Comparison of ENCODE assay signal across 15 cellular contexts in genomic region chr10:5782174-5782573, GRCh38. TPM values are rescaled to one million over a fixed set of nuclear protein-coding genes. Genes with fewer than 3 reads are reported as not detected.
DNase-seq lines count a peak whose midpoint lies in the region; ATAC-seq and TF ChIP-seq lines count a peak whose summit lies in the region.
"Had no signal": no experiment of that assay in that cellular context is flagged by ENCODE, and none has a peak within 500 bp of the region (broad histone marks: within the 10 kb centered on the region; RNA-seq: fewer than 3 reads in every experiment).

No MANE protein-coding gene starts in this region.

- H3K4ac ChIP-seq in H9 (ENCODE audit: low read depth, low read length): no peak overlapping the region

- H4K5ac ChIP-seq in H9 (ENCODE audit: insufficient read length, low read depth, low read length): no peak overlapping the region

- no peak overlapping the region for H3K56ac ChIP-seq in H9 (ENCODE audit: insufficient read length, low read depth, low read length)

- peaks cover 7% of the 10 kb centered on the region for H3K4me1 ChIP-seq in CD4-positive, alpha-beta memory T cell (ENCODE audit: insufficient read depth, low read length)
- no peaks in the 10 kb centered on the region for H3K4me1 ChIP-seq in H9 (ENCODE audit: insufficient read depth, low read length)
- H3K4me1 ChIP-seq in naive thymus-derived CD4-positive, alpha-beta T cell (ENCODE audit: control insufficient read depth in 2 of 2, insufficient read depth in 2 of 2, low read length in 2 of 2): peaks cover 0 to 5% of the 10 kb centered on the region in 2 donors

- no peak for DNase-seq in CD4-positive, alpha-beta memory T cell
- DNase-seq in H9: no peak
- no peak for DNase-seq in naive thymus-derived CD4-positive, alpha-beta T cell
- DNase-seq in NCI-H82 (lab: John Stamatoyannopoulos, UW): no peak
- no peak for DNase-seq in pons (ENCODE audit: low spot score)
- no peak for DNase-seq in stimulated activated CD8-positive, alpha-beta memory T cell treated with anti-CD3 and anti-CD28 coated beads, Interleukin-4, amount 100 ng/mL, for 48 hours
- DNase-seq: esophagus squamous epithelium, glutamatergic neuron, MV-4-11, NCI-H2029, NCI-H446 treated with DMSO at 0.1 percent for 48 hours had no signal

- no peak overlapping the region for H3K14ac ChIP-seq in H9 (ENCODE audit: insufficient read depth, low read length)

- H2BK120ac ChIP-seq in H9 (ENCODE audit: low read depth, low read length, poor library complexity, severe bottlenecking): no peak overlapping the region

- H3K4me3 Mint-ChIP-seq in CD4-positive, alpha-beta memory T cell: no peak overlapping the region
- H3K4me3 Mint-ChIP-seq in H9: no peak overlapping the region
- peak overlapping the region; percentile 44 for H3K4me3 Mint-ChIP-seq in activated T-helper 17 cell treated with anti-CD3 and anti-CD28 coated beads, Interleukin-2, amount 50 U/mL, for 72 hours
- peak overlapping the region in 2 of 10 donors; percentile 0 to 1 for H3K4me3 Mint-ChIP-seq in naive thymus-derived CD4-positive, alpha-beta T cell

- H2BK12ac ChIP-seq in H9 (ENCODE audit: insufficient read length, low read depth, low read length): no peak overlapping the region

- no peak overlapping the region for H3K4me2 ChIP-seq in H9 (ENCODE audit: insufficient read depth, insufficient read length, low read length)
- H3K4me2 ChIP-seq: BLaER1 had no signal

- no peak overlapping the region for H3K9ac ChIP-seq in H9 (ENCODE audit: extremely low read depth, insufficient read length, low read length)
- H3K9ac ChIP-seq: BLaER1 had no signal

- no peak overlapping the region for H4K8ac ChIP-seq in H9 (replicated peaks; ENCODE audit: insufficient read length, low read depth, low read length)

- no peaks in the 10 kb centered on the region for H3K27me3 ChIP-seq in CD4-positive, alpha-beta memory T cell (ENCODE audit: insufficient read depth, low read length)
- H3K27me3 ChIP-seq in H9 (ENCODE audit: insufficient read depth, low read length): no peaks in the 10 kb centered on the region
- H3K27me3 ChIP-seq in naive thymus-derived CD4-positive, alpha-beta T cell (ENCODE audit: control insufficient read depth in 2 of 2, insufficient read depth in 2 of 2, low read length in 2 of 2): no peaks in the 10 kb centered on the region
- H3K27me3 ChIP-seq: BLaER1, esophagus squamous epithelium, tibial nerve had no signal

- no peak overlapping the region for H2AFZ ChIP-seq in H9 (ENCODE audit: low read length)

- no peaks in the 10 kb centered on the region for H3K23me2 ChIP-seq in H9 (ENCODE audit: insufficient read length, low read depth, low read length, poor library complexity, severe bottlenecking)

- no peak overlapping the region for H2AK5ac ChIP-seq in H9 (ENCODE audit: insufficient read length, low read length)

- intact Hi-C loops in CD4-positive, alpha-beta memory T cell (cut with micrococcal nuclease): no loop called here
- intact Hi-C loops in naive thymus-derived CD4-positive, alpha-beta T cell (cut with micrococcal nuclease): no loop called here

- H3K18ac ChIP-seq in H9 (ENCODE audit: insufficient read length, low read depth, low read length): no peak overlapping the region

- CTCF ChIA-PET in CD4-positive, alpha-beta memory T cell (lab: Charles Lee; ENCODE audit: partially characterized antibody): no interaction called here
- CTCF ChIA-PET in naive thymus-derived CD4-positive, alpha-beta T cell (lab: Charles Lee): interaction anchor here (0.7 to 1.2 kb wide), 2 partner anchors 10 to 159 kb away, joined by 3 to 5 read pairs; no protein-coding TSS in a partner anchor

- H3K23ac ChIP-seq in H9 (ENCODE audit: insufficient read length, low read depth, low read length): no peak overlapping the region

- peak; percentile 98 for ATAC-seq in activated T-helper 17 cell treated with anti-CD3 and anti-CD28 coated beads, Interleukin-2, amount 50 U/mL, for 72 hours (replicated peaks)
- no peak for ATAC-seq in naive thymus-derived CD4-positive, alpha-beta T cell

- no CpG with 5 or more reads among the region's 1 CpG for WGBS in H9 (ENCODE audit: extremely low coverage, insufficient read length, low lambda C conversion rate)

- POLR2A ChIA-PET in CD4-positive, alpha-beta memory T cell (lab: Charles Lee; ENCODE audit: partially characterized antibody): no interaction called here
- POLR2A ChIA-PET in naive thymus-derived CD4-positive, alpha-beta T cell (lab: Charles Lee): no interaction called here

- no peak overlapping the region for H3T11ph ChIP-seq in H9 (ENCODE audit: low read length)

- no peak overlapping the region for H3K4me3 ChIP-seq in CD4-positive, alpha-beta memory T cell (ENCODE audit: low read length in 2 of 2)
- H3K4me3 ChIP-seq in naive thymus-derived CD4-positive, alpha-beta T cell (ENCODE audit: low read length): no peak overlapping the region
- H3K4me3 ChIP-seq: BLaER1, esophagus squamous epithelium, tibial nerve had no signal

- no peaks in the 10 kb centered on the region for H3K27me3 Mint-ChIP-seq in CD4-positive, alpha-beta memory T cell
- H3K27me3 Mint-ChIP-seq in H9 (ENCODE audit: low read depth): no peaks in the 10 kb centered on the region
- H3K27me3 Mint-ChIP-seq in activated T-helper 17 cell treated with anti-CD3 and anti-CD28 coated beads, Interleukin-2, amount 50 U/mL, for 72 hours: no peaks in the 10 kb centered on the region
- H3K27me3 Mint-ChIP-seq in naive thymus-derived CD4-positive, alpha-beta T cell: no peaks in the 10 kb centered on the region

- H3K9me3 Mint-ChIP-seq in CD4-positive, alpha-beta memory T cell: peaks cover 2 to 23% (median 14%) of the 10 kb centered on the region in 8 donors
- H3K9me3 Mint-ChIP-seq in H9: no peaks in the 10 kb centered on the region
- no peaks in the 10 kb centered on the region for H3K9me3 Mint-ChIP-seq in activated T-helper 17 cell treated with anti-CD3 and anti-CD28 coated beads, Interleukin-2, amount 50 U/mL, for 72 hours
- H3K9me3 Mint-ChIP-seq in naive thymus-derived CD4-positive, alpha-beta T cell: peaks cover 0 to 31% (median 17%) of the 10 kb centered on the region in 11 donors

- H3K36me3 ChIP-seq in CD4-positive, alpha-beta memory T cell (ENCODE audit: insufficient read depth, low read length): peaks cover 38% of the 10 kb centered on the region
- peaks cover 13 to 49% (median 19%) of the 10 kb centered on the region in 3 experiments for H3K36me3 ChIP-seq in naive thymus-derived CD4-positive, alpha-beta T cell (ENCODE audit: control insufficient read depth in 2 of 3, insufficient read depth in 3 of 3, low read length in 3 of 3)

- H2BK5ac ChIP-seq in H9 (ENCODE audit: insufficient read length, low read length): no peak overlapping the region

- H2BK15ac ChIP-seq in H9 (ENCODE audit: low read depth, low read length): no peak overlapping the region

- no peak overlapping the region for H2BK20ac ChIP-seq in H9 (ENCODE audit: low read depth, low read length, poor library complexity, severe bottlenecking)

- H4K20me1 ChIP-seq in H9 (ENCODE audit: control insufficient read depth, insufficient read depth, insufficient read length): no peaks in the 10 kb centered on the region

- H3K4me1 Mint-ChIP-seq in CD4-positive, alpha-beta memory T cell: peaks cover 19 to 54% (median 33%) of the 10 kb centered on the region in 4 donors
- peaks cover 2 to 9% of the 10 kb centered on the region in 2 experiments; a peak in 3 of 4 replicates for H3K4me1 Mint-ChIP-seq in H9
- H3K4me1 Mint-ChIP-seq in activated T-helper 17 cell treated with anti-CD3 and anti-CD28 coated beads, Interleukin-2, amount 50 U/mL, for 72 hours: peaks cover 6% of the 10 kb centered on the region
- peaks cover 8 to 42% (median 39%) of the 10 kb centered on the region in 7 donors for H3K4me1 Mint-ChIP-seq in naive thymus-derived CD4-positive, alpha-beta T cell

- H3K9me3 ChIP-seq in CD4-positive, alpha-beta memory T cell (ENCODE audit: control insufficient read depth in 1 of 2, low read length in 2 of 2): no peaks in the 10 kb centered on the region
- H3K9me3 ChIP-seq in H9 (ENCODE audit: control insufficient read depth, low read depth, low read length): no peaks in the 10 kb centered on the region
- H3K9me3 ChIP-seq in naive thymus-derived CD4-positive, alpha-beta T cell (ENCODE audit: control insufficient read depth in 2 of 3, low read length in 3 of 3): peaks cover 0 to 4% (median 0%) of the 10 kb centered on the region in 3 experiments

- H4K91ac ChIP-seq in H9 (ENCODE audit: insufficient read length, low read depth, low read length): no peak overlapping the region

- no peak for TF ChIP-seq CTCF in H9 (conservative IDR thresholded peaks at IDR 0.05)

- no peak overlapping the region for H3K27ac ChIP-seq in CD4-positive, alpha-beta memory T cell (ENCODE audit: low read depth, low read length)
- no peak overlapping the region for H3K27ac ChIP-seq in H9 (ENCODE audit: insufficient read length, low read depth, low read length)
- H3K27ac ChIP-seq in naive thymus-derived CD4-positive, alpha-beta T cell (ENCODE audit: low read depth, low read length): no peak overlapping the region
- H3K27ac ChIP-seq: BLaER1, esophagus squamous epithelium, tibial nerve, VCaP had no signal

- H3K79me1 ChIP-seq in H9 (ENCODE audit: insufficient read depth, low read depth, low read length, poor library complexity, severe bottlenecking): no peaks in the 10 kb centered on the region

- peaks cover 10% of the 10 kb centered on the region; the same call in 1 of the 2 replicates for H3K79me2 ChIP-seq in H9 (ENCODE audit: insufficient read depth, low read length)

- H3K27ac Mint-ChIP-seq in CD4-positive, alpha-beta memory T cell: peak overlapping the region in 5 of 7 donors; percentile 8 to 87 (median 49)
- H3K27ac Mint-ChIP-seq in H9: peak overlapping the region in 2 of 3 experiments; percentile 28 to 88; a peak in 4 of 7 replicates
- peak overlapping the region; percentile 41 for H3K27ac Mint-ChIP-seq in activated T-helper 17 cell treated with anti-CD3 and anti-CD28 coated beads, Interleukin-2, amount 50 U/mL, for 72 hours
- peak overlapping the region in 6 of 9 donors; percentile 1 to 85 (median 59) for H3K27ac Mint-ChIP-seq in naive thymus-derived CD4-positive, alpha-beta T cell

- H3K36me3 Mint-ChIP-seq in CD4-positive, alpha-beta memory T cell: peaks cover 74 to 79% of the 10 kb centered on the region in 2 donors
- H3K36me3 Mint-ChIP-seq in H9 (ENCODE audit: insufficient read depth in 1 of 3, low read depth in 3 of 3): peaks cover 51 to 88% (median 77%) of the 10 kb centered on the region in 3 experiments
- H3K36me3 Mint-ChIP-seq in activated T-helper 17 cell treated with anti-CD3 and anti-CD28 coated beads, Interleukin-2, amount 50 U/mL, for 72 hours (ENCODE audit: low read depth): peaks cover 99% of the 10 kb centered on the region
- peaks cover 32 to 77% (median 58%) of the 10 kb centered on the region in 5 donors for H3K36me3 Mint-ChIP-seq in naive thymus-derived CD4-positive, alpha-beta T cell

RNA-seq across cellular contexts. Expression of gene GDI2, which starts 31.1 kb away (rescaled TPM):
- 100 to 1,000 TPM; 137 to 140 TPM for total RNA-seq in CD4-positive, alpha-beta memory T cell
- 100 to 1,000 TPM; 193 to 248 TPM for polyA plus RNA-seq in CD4-positive, alpha-beta memory T cell
- 351 and 355 TPM in 2 replicates for total RNA-seq in H9 (2021)
- 100 to 1,000 TPM; 190 to 266 TPM for total RNA-seq in activated T-helper 17 cell treated with anti-CD3 and anti-CD28 coated beads, Interleukin-2, amount 50 U/mL, for 72 hours
- total RNA-seq in naive thymus-derived CD4-positive, alpha-beta T cell: 100 to 1,000 TPM in 4 of 5 experiments, 10 to 100 TPM in 1; 85.3 to 236 (median 121) TPM
- 100 to 1,000 TPM; 144 to 186 TPM for polyA plus RNA-seq in naive thymus-derived CD4-positive, alpha-beta T cell
